18 cellular contexts compared by ENCODE assay signal in genomic region chr12:97561321-97562230, GRCh38.
DNase-seq lines count a peak whose midpoint lies in the region; ATAC-seq, FAIRE-seq and TF ChIP-seq lines count a peak whose summit lies in the region.
"Had no signal": no experiment of that assay in that cellular context is flagged by ENCODE, and none has a peak within 500 bp of the region (broad histone marks: within the 10 kb centered on the region; RNA-seq: fewer than 3 reads in every experiment).

No MANE protein-coding gene starts in this region.

- peaks cover 4% of the 10 kb centered on the region for H3K27me3 Mint-ChIP-seq in neural progenitor cell (ENCODE audit: insufficient read depth, low read depth)
- H3K27me3 Mint-ChIP-seq in activated CD8-positive, alpha-beta T cell treated with anti-CD3 and anti-CD28 coated beads, Interleukin-2, amount 10 ng/mL, durations not matched to agents 7 days and 5 days (ENCODE audit: low read depth): no peaks in the 10 kb centered on the region
- H3K27me3 Mint-ChIP-seq: activated CD4-positive, alpha-beta T cell treated with anti-CD3 and anti-CD28 coated beads, Interleukin-2, amount 10 ng/mL, durations not matched to agents 24 days and 14 days had no signal

- POLR2A ChIA-PET in activated CD8-positive, alpha-beta T cell treated with anti-CD3 and anti-CD28 coated beads, Interleukin-2, amount 10 ng/mL, durations not matched to agents 7 days and 5 days (lab: Charles Lee): no interaction called here

- no peak for FAIRE-seq in bronchial epithelial cell (lab: Jason Lieb, UNC)
- FAIRE-seq: G401.6 had no signal

- TF ChIP-seq CTCF in bronchial epithelial cell (IDR thresholded peaks at IDR 0.05; ENCODE audit: insufficient read depth, low read length, severe bottlenecking) (no peak), neural progenitor cell (IDR thresholded peaks at IDR 0.05) (no peak), smooth muscle cell (IDR thresholded peaks at IDR 0.05; ENCODE audit: borderline replicate concordance, insufficient read depth, poor library complexity, severe bottlenecking) (no peak)

- H3K27ac ChIP-seq in HUES64 (ENCODE audit: low read depth, low read length) (peak overlapping the region; percentile 52), neural progenitor cell (peak overlapping the region; percentile 95), smooth muscle cell (ENCODE audit: low read depth) (no peak overlapping the region)
- H3K27ac ChIP-seq: spleen had no signal

- H3K36me3 Mint-ChIP-seq in neural progenitor cell: peaks cover 68% of the 10 kb centered on the region
- no peaks in the 10 kb centered on the region for H3K36me3 Mint-ChIP-seq in activated CD8-positive, alpha-beta T cell treated with anti-CD3 and anti-CD28 coated beads, Interleukin-2, amount 10 ng/mL, durations not matched to agents 7 days and 5 days (ENCODE audit: low read depth)

- no peak overlapping the region for H3K4me3 Mint-ChIP-seq in neural progenitor cell
- H3K4me3 Mint-ChIP-seq in activated CD8-positive, alpha-beta T cell treated with anti-CD3 and anti-CD28 coated beads, Interleukin-2, amount 10 ng/mL, durations not matched to agents 7 days and 5 days: no peak overlapping the region
- H3K4me3 Mint-ChIP-seq: activated CD4-positive, alpha-beta T cell treated with anti-CD3 and anti-CD28 coated beads, Interleukin-2, amount 10 ng/mL, durations not matched to agents 24 days and 14 days; neural crest cell had no signal

- peaks cover 66% of the 10 kb centered on the region for H3K4me1 Mint-ChIP-seq in neural progenitor cell
- H3K4me1 Mint-ChIP-seq in activated CD8-positive, alpha-beta T cell treated with anti-CD3 and anti-CD28 coated beads, Interleukin-2, amount 10 ng/mL, durations not matched to agents 7 days and 5 days (ENCODE audit: low read depth): no peaks in the 10 kb centered on the region
- H3K4me1 Mint-ChIP-seq: activated CD4-positive, alpha-beta T cell treated with anti-CD3 and anti-CD28 coated beads, Interleukin-2, amount 10 ng/mL, durations not matched to agents 24 days and 14 days had no signal

- H3K27ac Mint-ChIP-seq in neural progenitor cell: no peak overlapping the region
- no peak overlapping the region for H3K27ac Mint-ChIP-seq in activated CD8-positive, alpha-beta T cell treated with anti-CD3 and anti-CD28 coated beads, Interleukin-2, amount 10 ng/mL, durations not matched to agents 7 days and 5 days
- H3K27ac Mint-ChIP-seq: activated CD4-positive, alpha-beta T cell treated with anti-CD3 and anti-CD28 coated beads, Interleukin-2, amount 10 ng/mL, durations not matched to agents 24 days and 14 days had no signal

- H4K20me1 ChIP-seq in neural progenitor cell (ENCODE audit: low read depth) (no peaks in the 10 kb centered on the region), smooth muscle cell (ENCODE audit: low read depth) (no peaks in the 10 kb centered on the region)

- H3K27me3 ChIP-seq in HUES64 (ENCODE audit: insufficient read depth, low read length): no peaks in the 10 kb centered on the region
- no peaks in the 10 kb centered on the region for H3K27me3 ChIP-seq in bronchial epithelial cell (ENCODE audit: control insufficient read depth, insufficient read depth, low read length)
- no peaks in the 10 kb centered on the region for H3K27me3 ChIP-seq in neural progenitor cell
- no peaks in the 10 kb centered on the region for H3K27me3 ChIP-seq in smooth muscle cell (ENCODE audit: low read depth)
- H3K27me3 ChIP-seq: spleen had no signal

- H3K79me2 ChIP-seq in neural progenitor cell (ENCODE audit: low read depth): peaks cover 16% of the 10 kb centered on the region
- no peaks in the 10 kb centered on the region for H3K79me2 ChIP-seq in smooth muscle cell (ENCODE audit: low read depth)

- DNase-seq in NCI-H2029 (lab: John Stamatoyannopoulos, UW): peak; percentile 67
- peak; percentile 75 for DNase-seq in bronchial epithelial cell (ENCODE audit: low read depth)
- DNase-seq in neural progenitor cell (ENCODE audit: low spot score): no peak
- no peak for DNase-seq in activated CD8-positive, alpha-beta T cell treated with anti-CD3 and anti-CD28 coated beads, Interleukin-2, amount 10 ng/mL, durations not matched to agents 7 days and 5 days
- DNase-seq in smooth muscle cell (lab: John Stamatoyannopoulos, UW; ENCODE audit: unreplicated experiment): no peak
- DNase-seq: activated CD4-positive, alpha-beta T cell treated with anti-CD3 and anti-CD28 coated beads, Interleukin-2, amount 10 ng/mL, durations not matched to agents 24 days and 14 days; activated naive CD4-positive, alpha-beta T cell treated with Interleukin-2 at 50 U/mL for 16 hours; activated T-cell treated with anti-CD3 and anti-CD28 coated beads for 4 hours; AML-193; KG1; NCI-H1092; NCI-H524; OCI-M1 had no signal

- no peak overlapping the region for H2AFZ ChIP-seq in neural progenitor cell (replicated peaks)
- H2AFZ ChIP-seq in smooth muscle cell (ENCODE audit: low read depth): no peak overlapping the region

- H3F3A ChIP-seq in neural progenitor cell (ENCODE audit: low read depth) (peaks cover 48% of the 10 kb centered on the region), smooth muscle cell (ENCODE audit: low read depth) (no peaks in the 10 kb centered on the region)

- H3K4me1 ChIP-seq in HUES64 (ENCODE audit: insufficient read depth, low read length) (peaks cover 64% of the 10 kb centered on the region), neural progenitor cell (peaks cover 71% of the 10 kb centered on the region), smooth muscle cell (ENCODE audit: low read depth) (peaks cover 55% of the 10 kb centered on the region)
- H3K4me1 ChIP-seq: spleen had no signal

- H3K36me3 ChIP-seq in HUES64 (ENCODE audit: insufficient read depth, low read length) (peaks cover 41% of the 10 kb centered on the region), bronchial epithelial cell (ENCODE audit: control insufficient read depth, insufficient read depth, low read length) (no peaks in the 10 kb centered on the region), neural progenitor cell (peaks cover 15% of the 10 kb centered on the region), smooth muscle cell (ENCODE audit: low read depth) (no peaks in the 10 kb centered on the region)
- H3K36me3 ChIP-seq: spleen had no signal

- H3K4me2 ChIP-seq in neural progenitor cell: peak overlapping the region; percentile 68
- no peak overlapping the region for H3K4me2 ChIP-seq in smooth muscle cell

- H3K4me3 ChIP-seq in HUES64 (ENCODE audit: low read length): no peak overlapping the region
- H3K4me3 ChIP-seq in bronchial epithelial cell (ENCODE audit: low read depth, low read length): no peak overlapping the region
- H3K4me3 ChIP-seq in neural progenitor cell: no peak overlapping the region
- H3K4me3 ChIP-seq in smooth muscle cell: no peak overlapping the region
- H3K4me3 ChIP-seq: spleen had no signal

- CTCF ChIA-PET in activated CD8-positive, alpha-beta T cell treated with anti-CD3 and anti-CD28 coated beads, Interleukin-2, amount 10 ng/mL, durations not matched to agents 7 days and 5 days (lab: Charles Lee): no interaction called here

- H3K9me3 Mint-ChIP-seq in neural progenitor cell: no peaks in the 10 kb centered on the region
- no peaks in the 10 kb centered on the region for H3K9me3 Mint-ChIP-seq in activated CD8-positive, alpha-beta T cell treated with anti-CD3 and anti-CD28 coated beads, Interleukin-2, amount 10 ng/mL, durations not matched to agents 7 days and 5 days (ENCODE audit: insufficient read depth)
- H3K9me3 Mint-ChIP-seq: activated CD4-positive, alpha-beta T cell treated with anti-CD3 and anti-CD28 coated beads, Interleukin-2, amount 10 ng/mL, durations not matched to agents 24 days and 14 days; neural crest cell had no signal

- H3K9me3 ChIP-seq in HUES64 (ENCODE audit: insufficient read depth, low read depth, low read length) (no peaks in the 10 kb centered on the region), neural progenitor cell (ENCODE audit: low read depth) (no peaks in the 10 kb centered on the region), smooth muscle cell (replicated peaks; ENCODE audit: low read depth) (no peaks in the 10 kb centered on the region)
- H3K9me3 ChIP-seq: spleen had no signal

- ATAC-seq in activated CD8-positive, alpha-beta T cell treated with anti-CD3 and anti-CD28 coated beads, Interleukin-2, amount 10 ng/mL, durations not matched to agents 7 days and 5 days: no peak
- no peak for ATAC-seq in HG03457 (IDR thresholded peaks at IDR 0.05; ENCODE audit: unreplicated experiment)

- H3K9ac ChIP-seq in HUES64 (ENCODE audit: low read depth, low read length): no peak overlapping the region
- H3K9ac ChIP-seq in neural progenitor cell: no peak overlapping the region
- no peak overlapping the region for H3K9ac ChIP-seq in smooth muscle cell (ENCODE audit: low read depth)

- 68% methylated on average over 8 of the region's 9 CpGs for WGBS in HUES64
- 81% methylated on average over 9 of the region's 9 CpGs for WGBS in smooth muscle cell (ENCODE audit: low lambda C conversion rate)

Comparison
In these comparisons a context has a peak if more than half of its experiments do, and no peak if none do; other contexts are left out.
1. DNase-seq: peak in NCI-H2029 (single experiment) and bronchial epithelial cell (single experiment); none in neural progenitor cell (single experiment), activated CD8-positive, alpha-beta T cell treated with anti-CD3 and anti-CD28 coated beads, Interleukin-2, amount 10 ng/mL, durations not matched to agents 7 days and 5 days (single experiment) and smooth muscle cell (single experiment).